Comparison of ENCODE assay signal across 1 cellular context in genomic region chr3:152268501-152269422, GRCh38.
TF ChIP-seq lines count a peak whose summit lies in the region.

A gene with protein sequence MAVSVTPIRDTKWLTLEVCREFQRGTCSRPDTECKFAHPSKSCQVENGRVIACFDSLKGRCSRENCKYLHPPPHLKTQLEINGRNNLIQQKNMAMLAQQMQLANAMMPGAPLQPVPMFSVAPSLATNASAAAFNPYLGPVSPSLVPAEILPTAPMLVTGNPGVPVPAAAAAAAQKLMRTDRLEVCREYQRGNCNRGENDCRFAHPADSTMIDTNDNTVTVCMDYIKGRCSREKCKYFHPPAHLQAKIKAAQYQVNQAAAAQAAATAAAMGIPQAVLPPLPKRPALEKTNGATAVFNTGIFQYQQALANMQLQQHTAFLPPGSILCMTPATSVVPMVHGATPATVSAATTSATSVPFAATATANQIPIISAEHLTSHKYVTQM (plus strand): TSS chr3:152268929. CDS start chr3:152300194, 31,265 bp downstream.

TF ChIP-seq in HepG2, 621 proteins besides CTCF, POLR2A, EP300 and RAD21 (continued from another document and continues in another):
- TF ChIP-seq REST (IDR thresholded peaks at IDR 0.05; ENCODE audit: borderline replicate concordance in 1 of 2, low read depth in 1 of 2, low read length in 2 of 2) (no peak), ZNF878 (CRISPR knock-in tag; IDR thresholded peaks at IDR 0.05) (peak; percentile 49; the same call in 1 of the 2 replicates), SMC3 (IDR thresholded peaks at IDR 0.05; ENCODE audit: low read length) (no peak), KLF16 (CRISPR knock-in tag; IDR thresholded peaks at IDR 0.05) (peak in 1 of 2 experiments; percentile 72; a peak in 1 of 4 replicates), ZSCAN25 (CRISPR knock-in tag; IDR thresholded peaks at IDR 0.05) (no peak; the same call in 1 of the 2 replicates), DDIT3 (CRISPR knock-in tag; IDR thresholded peaks at IDR 0.05) (no peak), POLR2AphosphoS5 (IDR thresholded peaks at IDR 0.05; ENCODE audit: low read depth, low read length) (peak; percentile 73), ZNF234 (CRISPR knock-in tag; conservative IDR thresholded peaks at IDR 0.05) (peak; percentile 33; the same call in 1 of the 2 replicates), RBM39 (IDR thresholded peaks at IDR 0.05; ENCODE audit: low read depth, low read length, poor library complexity, severe bottlenecking) (peak; percentile 74), ZNF205 (CRISPR knock-in tag; IDR thresholded peaks at IDR 0.05) (no peak), XRCC5 (optimal IDR thresholded peaks at IDR 0.05; ENCODE audit: low read length) (peak; percentile 12), ZNF562 (CRISPR knock-in tag; IDR thresholded peaks at IDR 0.05; ENCODE audit: borderline replicate concordance) (no peak), ZFP36 (IDR thresholded peaks at IDR 0.05; ENCODE audit: borderline replicate concordance, low read depth, low read length, partially characterized antibody) (no peak), SALL2 (CRISPR knock-in tag; IDR thresholded peaks at IDR 0.05) (no peak), ZNF256 (CRISPR knock-in tag; conservative IDR thresholded peaks at IDR 0.05) (peak; percentile 85; the same call in 1 of the 2 replicates), ZFP36L1 (CRISPR knock-in tag; IDR thresholded peaks at IDR 0.05) (no peak; the same call in none of the 2 replicates), LCORL (IDR thresholded peaks at IDR 0.05) (no peak), LCORL (CRISPR knock-in tag; IDR thresholded peaks at IDR 0.05) (no peak), MLX (CRISPR knock-in tag; IDR thresholded peaks at IDR 0.05) (no peak), ZNF207 (IDR thresholded peaks at IDR 0.05; ENCODE audit: borderline replicate concordance) (no peak), ELK4 (CRISPR knock-in tag; IDR thresholded peaks at IDR 0.05; ENCODE audit: borderline replicate concordance) (0 out of 2 replicates have a peak, but pooled peaks have one; percentile 47), FOXJ3 (CRISPR knock-in tag; IDR thresholded peaks at IDR 0.05; ENCODE audit: borderline replicate concordance) (peak; percentile 60), SALL1 (CRISPR knock-in tag; IDR thresholded peaks at IDR 0.05) (peak; percentile 67), EEA1 (CRISPR knock-in tag; IDR thresholded peaks at IDR 0.05; ENCODE audit: borderline replicate concordance) (no peak; the same call in 1 of the 2 replicates), EED (CRISPR knock-in tag; IDR thresholded peaks at IDR 0.05) (no peak), ZNF589 (CRISPR knock-in tag; conservative IDR thresholded peaks at IDR 0.05) (no peak), ZNF577 (CRISPR knock-in tag; IDR thresholded peaks at IDR 0.05; ENCODE audit: borderline replicate concordance, low read depth) (no peak), ZNF644 (CRISPR knock-in tag; IDR thresholded peaks at IDR 0.05; ENCODE audit: low read depth) (no peak), PRDM4 (CRISPR knock-in tag; IDR thresholded peaks at IDR 0.05; ENCODE audit: borderline replicate concordance) (no peak), MED1 (CRISPR knock-in tag; IDR thresholded peaks at IDR 0.05) (peak; percentile 4), GPN1 (CRISPR knock-in tag; IDR thresholded peaks at IDR 0.05; ENCODE audit: borderline replicate concordance) (no peak), ATRX (CRISPR knock-in tag; IDR thresholded peaks at IDR 0.05; ENCODE audit: borderline replicate concordance) (no peak), ZNF160 (CRISPR knock-in tag; IDR thresholded peaks at IDR 0.05) (0 out of 2 replicates have a peak, but pooled peaks have one; percentile 46), GFI1 (CRISPR knock-in tag; IDR thresholded peaks at IDR 0.05; ENCODE audit: borderline replicate concordance) (peak; percentile 76), TFDP2 (CRISPR knock-in tag; IDR thresholded peaks at IDR 0.05) (peak; percentile 86), FOXA3 (CRISPR knock-in tag; IDR thresholded peaks at IDR 0.05) (no peak; the same call in 1 of the 2 replicates), ADNP (CRISPR knock-in tag; IDR thresholded peaks at IDR 0.05) (no peak), KLF9 (CRISPR knock-in tag; IDR thresholded peaks at IDR 0.05; ENCODE audit: low read depth) (0 out of 2 replicates have a peak, but pooled peaks have one; percentile 29), ZNF737 (CRISPR knock-in tag; IDR thresholded peaks at IDR 0.05; ENCODE audit: borderline replicate concordance) (no peak), ZNF788 (CRISPR knock-in tag; IDR thresholded peaks at IDR 0.05; ENCODE audit: borderline replicate concordance) (0 out of 2 replicates have a peak, but pooled peaks have one; percentile 56), BCL6 (CRISPR knock-in tag; IDR thresholded peaks at IDR 0.05) (peak; percentile 7), HMG20A (CRISPR knock-in tag; IDR thresholded peaks at IDR 0.05; ENCODE audit: borderline replicate concordance) (peak; percentile 36; the same call in 1 of the 2 replicates), ZNF563 (CRISPR knock-in tag; IDR thresholded peaks at IDR 0.05) (peak; percentile 61; the same call in 1 of the 2 replicates), MIER3 (CRISPR knock-in tag; IDR thresholded peaks at IDR 0.05; ENCODE audit: borderline replicate concordance) (no peak), SNRNP70 (IDR thresholded peaks at IDR 0.05; ENCODE audit: low read depth, low read length) (no peak), HMGA1 (CRISPR knock-in tag; conservative IDR thresholded peaks at IDR 0.05) (no peak)
- TF ChIP-seq, protein P1, sequence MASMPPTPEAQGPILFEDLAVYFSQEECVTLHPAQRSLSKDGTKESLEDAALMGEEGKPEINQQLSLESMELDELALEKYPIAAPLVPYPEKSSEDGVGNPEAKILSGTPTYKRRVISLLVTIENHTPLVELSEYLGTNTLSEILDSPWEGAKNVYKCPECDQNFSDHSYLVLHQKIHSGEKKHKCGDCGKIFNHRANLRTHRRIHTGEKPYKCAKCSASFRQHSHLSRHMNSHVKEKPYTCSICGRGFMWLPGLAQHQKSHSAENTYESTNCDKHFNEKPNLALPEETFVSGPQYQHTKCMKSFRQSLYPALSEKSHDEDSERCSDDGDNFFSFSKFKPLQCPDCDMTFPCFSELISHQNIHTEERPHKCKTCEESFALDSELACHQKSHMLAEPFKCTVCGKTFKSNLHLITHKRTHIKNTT (CRISPR knock-in tag; IDR thresholded peaks at IDR 0.05), result no peak
- TF ChIP-seq, protein P2, sequence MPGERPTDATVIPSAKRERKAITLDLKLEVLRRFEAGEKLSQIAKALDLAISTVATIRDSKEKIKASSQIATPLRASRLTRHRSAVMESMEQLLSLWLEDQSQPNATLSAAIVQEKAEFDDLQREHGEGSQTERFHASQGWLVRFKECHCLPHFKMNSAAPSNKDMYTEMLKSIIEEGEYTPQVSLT (CRISPR knock-in tag; IDR thresholded peaks at IDR 0.05; ENCODE audit: borderline replicate concordance, low read depth), result no peak
- TF ChIP-seq, protein P3, sequence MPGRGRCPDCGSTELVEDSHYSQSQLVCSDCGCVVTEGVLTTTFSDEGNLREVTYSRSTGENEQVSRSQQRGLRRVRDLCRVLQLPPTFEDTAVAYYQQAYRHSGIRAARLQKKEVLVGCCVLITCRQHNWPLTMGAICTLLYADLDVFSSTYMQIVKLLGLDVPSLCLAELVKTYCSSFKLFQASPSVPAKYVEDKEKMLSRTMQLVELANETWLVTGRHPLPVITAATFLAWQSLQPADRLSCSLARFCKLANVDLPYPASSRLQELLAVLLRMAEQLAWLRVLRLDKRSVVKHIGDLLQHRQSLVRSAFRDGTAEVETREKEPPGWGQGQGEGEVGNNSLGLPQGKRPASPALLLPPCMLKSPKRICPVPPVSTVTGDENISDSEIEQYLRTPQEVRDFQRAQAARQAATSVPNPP (CRISPR knock-in tag; IDR thresholded peaks at IDR 0.05), result peak; percentile 78; the same call in 1 of the 2 replicates
- TF ChIP-seq, protein P4, sequence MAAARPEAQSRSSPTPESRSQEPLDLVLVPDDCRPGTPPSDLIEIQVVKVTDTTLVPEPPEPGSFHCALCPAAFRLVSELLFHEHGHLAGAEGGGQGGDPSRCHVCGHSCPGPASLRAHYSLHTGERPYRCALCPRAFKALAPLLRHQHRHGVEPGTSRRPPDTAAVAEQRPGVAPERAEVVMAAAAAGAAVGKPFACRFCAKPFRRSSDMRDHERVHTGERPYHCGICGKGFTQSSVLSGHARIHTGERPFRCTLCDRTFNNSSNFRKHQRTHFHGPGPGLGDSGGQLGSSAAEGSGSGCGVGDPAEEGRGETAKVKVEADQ (CRISPR knock-in tag; IDR thresholded peaks at IDR 0.05; ENCODE audit: borderline replicate concordance), result peak; percentile 83; the same call in 1 of the 2 replicates
- TF ChIP-seq, protein P5, sequence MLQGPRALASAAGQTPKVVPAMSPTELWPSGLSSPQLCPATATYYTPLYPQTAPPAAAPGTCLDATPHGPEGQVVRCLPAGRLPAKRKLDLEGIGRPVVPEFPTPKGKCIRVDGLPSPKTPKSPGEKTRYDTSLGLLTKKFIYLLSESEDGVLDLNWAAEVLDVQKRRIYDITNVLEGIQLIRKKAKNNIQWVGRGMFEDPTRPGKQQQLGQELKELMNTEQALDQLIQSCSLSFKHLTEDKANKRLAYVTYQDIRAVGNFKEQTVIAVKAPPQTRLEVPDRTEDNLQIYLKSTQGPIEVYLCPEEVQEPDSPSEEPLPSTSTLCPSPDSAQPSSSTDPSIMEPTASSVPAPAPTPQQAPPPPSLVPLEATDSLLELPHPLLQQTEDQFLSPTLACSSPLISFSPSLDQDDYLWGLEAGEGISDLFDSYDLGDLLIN (CRISPR knock-in tag; IDR thresholded peaks at IDR 0.05; ENCODE audit: borderline replicate concordance), result 0 out of 2 replicates have a peak, but pooled peaks have one; percentile 14
